8 cellular contexts compared by ENCODE assay signal in the genomic region with DNA sequence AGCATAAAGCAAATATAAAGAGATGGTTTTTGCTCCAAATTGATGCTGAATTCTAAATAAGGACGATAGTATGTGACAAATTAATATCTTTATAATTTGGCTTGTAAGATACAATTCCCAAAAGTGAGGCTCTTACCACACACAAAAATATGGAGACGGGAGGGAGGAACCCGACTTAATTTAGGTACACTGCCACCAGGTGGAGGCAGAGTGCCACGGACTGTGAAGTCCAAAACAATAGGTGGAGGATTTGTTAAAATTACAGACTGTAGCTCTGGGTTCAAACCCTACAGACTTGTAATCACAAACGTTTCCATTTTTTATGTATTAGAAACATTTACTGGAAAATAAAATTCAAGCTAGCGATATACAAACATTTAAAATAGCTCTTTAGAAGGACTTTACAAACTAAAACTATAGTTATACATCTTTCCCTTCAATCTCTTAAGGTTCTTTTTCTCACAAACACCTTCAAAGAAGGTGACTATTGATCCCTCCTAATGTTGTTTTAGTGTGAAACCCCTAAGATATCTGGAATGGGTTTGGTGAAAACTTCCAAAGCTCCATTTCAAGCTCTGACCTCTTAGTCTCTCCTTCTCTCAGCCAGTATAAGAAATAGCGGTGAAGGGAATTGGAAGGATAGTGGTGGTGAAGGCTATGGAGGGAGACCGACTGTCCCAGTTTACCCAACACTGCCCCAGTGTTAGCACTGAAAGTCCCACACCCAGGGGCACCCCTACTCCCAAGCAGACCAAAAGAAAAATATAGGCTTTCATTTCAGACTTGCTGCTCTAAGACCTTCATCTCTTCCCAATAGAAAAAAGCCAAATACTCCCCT.
DNase-seq lines count a peak whose midpoint lies in the region; ATAC-seq, FAIRE-seq and TF ChIP-seq lines count a peak whose summit lies in the region.

No MANE protein-coding gene starts in this region.

- peak overlapping the region in 9 of 11 experiments; percentile 2 to 58 (median 14); a peak in 9 of 22 replicates for H3K27ac ChIP-seq in BLaER1 treated with 17β-estradiol and CSF1 and Interleukin-3, amounts not matched to agents 10 nM and 100 nM

- peak overlapping the region; percentile 35 for H3K27ac Mint-ChIP-seq in mesothelial cell of epicardium

- no peaks in the 10 kb centered on the region for H3K9me3 ChIP-seq in BLaER1 treated with 17β-estradiol and CSF1 and Interleukin-3, amounts not matched to agents 10 nM and 100 nM (replicated peaks in 1 of 11)

- no peak overlapping the region for H3K4me3 ChIP-seq in BLaER1 treated with 17β-estradiol and CSF1 and Interleukin-3, amounts not matched to agents 10 nM and 100 nM

- H3K27me3 ChIP-seq in BLaER1 treated with 17β-estradiol and CSF1 and Interleukin-3, amounts not matched to agents 10 nM and 100 nM: no peaks in the 10 kb centered on the region

- ATAC-seq in HG03159 (IDR thresholded peaks at IDR 0.05; ENCODE audit: unreplicated experiment) (peak; percentile 53), GM18520 (IDR thresholded peaks at IDR 0.05; ENCODE audit: unreplicated experiment) (no peak)

- H3K4me1 ChIP-seq in BLaER1 treated with 17β-estradiol and CSF1 and Interleukin-3, amounts not matched to agents 10 nM and 100 nM: peaks cover 68 to 91% (median 84%) of the 10 kb centered on the region in 10 experiments

- H3K4me2 ChIP-seq in BLaER1 treated with 17β-estradiol and CSF1 and Interleukin-3, amounts not matched to agents 10 nM and 100 nM: peak overlapping the region; percentile 32 to 73 (median 50); a peak in 18 of 22 replicates

- peak; percentile 91 for FAIRE-seq in endometrium (lab: Jason Lieb, UNC)

- H3K9me3 Mint-ChIP-seq in mesothelial cell of epicardium: no peaks in the 10 kb centered on the region

- peaks cover 18% of the 10 kb centered on the region for H3K4me1 Mint-ChIP-seq in mesothelial cell of epicardium

- H3K36me3 Mint-ChIP-seq in mesothelial cell of epicardium: no peaks in the 10 kb centered on the region

- TF ChIP-seq CTCF in mesothelial cell of epicardium (IDR thresholded peaks at IDR 0.05; ENCODE audit: unreplicated experiment): peak; percentile 82

- no peaks in the 10 kb centered on the region for H3K36me3 ChIP-seq in BLaER1 treated with 17β-estradiol and CSF1 and Interleukin-3, amounts not matched to agents 10 nM and 100 nM

- H3K9ac ChIP-seq in BLaER1 treated with 17β-estradiol and CSF1 and Interleukin-3, amounts not matched to agents 10 nM and 100 nM: peak overlapping the region in 4 of 11 experiments; percentile 1 to 29 (median 13); a peak in 4 of 22 replicates

- H3K27me3 Mint-ChIP-seq in mesothelial cell of epicardium (ENCODE audit: low read depth): peaks cover 4% of the 10 kb centered on the region

- DNase-seq in NCI-H82 treated with DMSO at 0.1 percent for 48 hours (lab: John Stamatoyannopoulos, UW; ENCODE audit: unreplicated experiment) (peak; percentile 38), mesothelial cell of epicardium (ENCODE audit: low spot score in 2 of 2, unreplicated experiment in 2 of 2) (peak in 1 of 2 experiments; percentile 66)
- DNase-seq in activated CD8-positive, alpha-beta memory T cell treated with anti-CD3 and anti-CD28 coated beads for 48 hours (ENCODE audit: low read depth in 2 of 3, low spot score in 2 of 3): peak; percentile 9 to 40 (median 23)
- DNase-seq in stimulated activated CD8-positive, alpha-beta memory T cell treated with anti-CD3 and anti-CD28 coated beads, Interleukin-7, amount 100 ng/mL, for 1 hour (ENCODE audit: low read depth in 2 of 2): peak; percentile 15 to 34

- no peak overlapping the region for H3K4me3 Mint-ChIP-seq in mesothelial cell of epicardium

- no peaks in the 10 kb centered on the region for H4K20me1 ChIP-seq in BLaER1 treated with 17β-estradiol and CSF1 and Interleukin-3, amounts not matched to agents 10 nM and 100 nM
